15 cellular contexts compared by ENCODE assay signal in the genomic region with DNA sequence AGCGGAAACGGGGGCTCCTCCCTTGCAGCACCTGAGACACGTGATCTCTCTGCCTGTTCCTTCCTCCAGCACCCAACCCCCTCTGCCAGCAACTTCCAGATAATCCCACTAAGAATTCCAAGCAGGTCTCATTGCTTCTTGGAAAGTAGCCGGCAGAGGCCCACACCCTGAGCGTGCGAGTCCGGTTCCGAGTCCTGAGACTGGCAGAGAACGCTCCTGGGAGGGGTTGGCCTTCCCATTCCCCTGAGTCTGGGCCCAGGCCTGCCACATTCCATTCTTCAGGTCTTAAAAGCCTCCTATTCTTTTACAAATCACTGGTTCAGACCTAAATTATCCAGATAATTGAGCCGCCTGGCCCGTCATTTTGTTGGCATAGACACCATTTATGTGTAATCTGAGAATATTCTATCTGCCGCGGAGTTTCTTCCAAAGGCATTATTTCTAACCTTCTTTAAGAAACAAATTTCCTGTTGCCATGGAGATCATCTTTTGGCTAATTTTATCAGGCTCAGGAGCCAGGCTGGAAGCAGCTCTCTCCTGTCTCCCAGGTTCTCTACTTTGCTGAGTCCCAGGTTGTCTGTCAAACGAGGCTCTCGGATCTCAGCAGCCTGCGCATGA.
DNase-seq lines count a peak whose midpoint lies in the region; ATAC-seq and TF ChIP-seq lines count a peak whose summit lies in the region.
"Had no signal": no experiment of that assay in that cellular context is flagged by ENCODE, and none has a peak within 500 bp of the region (broad histone marks: within the 10 kb centered on the region; RNA-seq: fewer than 3 reads in every experiment).

No MANE protein-coding gene starts in this region.

- H3K27ac Mint-ChIP-seq in progenitor cell of endocrine pancreas: peak overlapping the region; percentile 84

- ATAC-seq in GM18498 (IDR thresholded peaks at IDR 0.05; ENCODE audit: unreplicated experiment) (no peak), GM21360 (IDR thresholded peaks at IDR 0.05; ENCODE audit: unreplicated experiment) (no peak)
- ATAC-seq: mucosa of descending colon had no signal

- no peaks in the 10 kb centered on the region for H3K36me3 Mint-ChIP-seq in progenitor cell of endocrine pancreas (ENCODE audit: insufficient read depth)

- peaks cover 46% of the 10 kb centered on the region; the same call in 1 of the 2 replicates for H3K4me1 ChIP-seq in iPS-20b (ENCODE audit: insufficient read depth, low read length)

- no peaks in the 10 kb centered on the region for H3K9me3 ChIP-seq in iPS-20b (ENCODE audit: insufficient read depth, low read depth, low read length)
- H3K9me3 ChIP-seq: mucosa of descending colon had no signal

- TF ChIP-seq CTCF in progenitor cell of endocrine pancreas (IDR thresholded peaks at IDR 0.05; ENCODE audit: unreplicated experiment): no peak

- H3K4me3 ChIP-seq in H7 (ENCODE audit: insufficient read depth, low read depth, low read length): no peak overlapping the region
- H3K4me3 ChIP-seq in iPS-20b (ENCODE audit: low read length): peak overlapping the region; percentile 68
- H3K4me3 ChIP-seq: mucosa of descending colon had no signal

- peak overlapping the region; percentile 93 for H3K27ac ChIP-seq in iPS-20b (ENCODE audit: low read length)

- peak overlapping the region; percentile 25 for H3K4me3 Mint-ChIP-seq in progenitor cell of endocrine pancreas (ENCODE audit: low read depth)

- no peaks in the 10 kb centered on the region for H3K27me3 Mint-ChIP-seq in progenitor cell of endocrine pancreas

- DNase-seq in H7: peak; percentile 83
- peak; percentile 68 for DNase-seq in astrocyte of the hippocampus (ENCODE audit: low read depth, low spot score)
- DNase-seq in progenitor cell of endocrine pancreas (ENCODE audit: low spot score, unreplicated experiment): no peak
- DNase-seq in stimulated activated naive CD4-positive, alpha-beta T cell (lab: John Stamatoyannopoulos, UW): no peak
- DNase-seq in foreskin melanocyte: no peak
- DNase-seq: ACHN; activated CD4-positive, alpha-beta T cell treated with anti-CD3 and anti-CD28 coated beads for 4 hours; activated naive CD4-positive, alpha-beta T cell treated with anti-CD3 and anti-CD28 coated beads, Interleukin-2, amount 50 U/mL, for 16 hours; foreskin fibroblast; kidney glomerular epithelial cell; mucosa of descending colon; SHP77 treated with DMSO at 0.1 percent for 48 hours had no signal

- H3K36me3 ChIP-seq in H7 (replicated peaks; ENCODE audit: control insufficient read depth, insufficient read depth, low read length) (no peaks in the 10 kb centered on the region), iPS-20b (ENCODE audit: insufficient read depth, low read depth, low read length) (no peaks in the 10 kb centered on the region)

- peak overlapping the region; percentile 87 for H3K9ac ChIP-seq in iPS-20b (ENCODE audit: low read depth, low read length)

- H3K27me3 ChIP-seq in H7 (ENCODE audit: control insufficient read depth, insufficient read depth, low read length): no peaks in the 10 kb centered on the region
- H3K27me3 ChIP-seq in iPS-20b (ENCODE audit: insufficient read depth, low read length): no peaks in the 10 kb centered on the region

- H3K4me1 Mint-ChIP-seq in progenitor cell of endocrine pancreas (ENCODE audit: low read depth): peaks cover 36% of the 10 kb centered on the region

- H3K9me3 Mint-ChIP-seq in progenitor cell of endocrine pancreas (ENCODE audit: low read depth): no peaks in the 10 kb centered on the region

Comparison
In these comparisons a context has a peak if more than half of its experiments do, and no peak if none do; other contexts are left out.
1. DNase-seq: peak in H7 (single experiment) and astrocyte of the hippocampus (single experiment); none in progenitor cell of endocrine pancreas (single experiment), stimulated activated naive CD4-positive, alpha-beta T cell (0 of 6) and foreskin melanocyte (single experiment).